ENCODE assay signal across 10 cellular contexts in genomic region chr2:66431840-66432511, GRCh38. TPM values are rescaled to one million over a fixed set of nuclear protein-coding genes. Genes with fewer than 3 reads are reported as not detected.
DNase-seq lines count a peak whose midpoint lies in the region; ATAC-seq, FAIRE-seq and TF ChIP-seq lines count a peak whose summit lies in the region.
"Had no signal": no experiment of that assay in that cellular context is flagged by ENCODE, and none has a peak within 500 bp of the region (broad histone marks: within the 10 kb centered on the region; RNA-seq: fewer than 3 reads in every experiment).

No MANE protein-coding gene starts in this region.

- no CpG with 5 or more reads among the region's 36 CpGs for WGBS in H9 (ENCODE audit: extremely low coverage, insufficient read length, low lambda C conversion rate)
- 12 to 14% methylated on average over 36 of the region's 36 CpGs for WGBS in sigmoid colon, 2 donors

- H3K23ac ChIP-seq in H9 (ENCODE audit: insufficient read length, low read depth, low read length) = no peak overlapping the region

- no peak overlapping the region for H4K91ac ChIP-seq in H9 (ENCODE audit: insufficient read length, low read depth, low read length)

- peak overlapping the region; percentile 80 for H3K4me2 ChIP-seq in H9 (ENCODE audit: insufficient read depth, insufficient read length, low read length)

- H3K9me3 ChIP-seq in H9 (ENCODE audit: control insufficient read depth, low read depth, low read length) = no peaks in the 10 kb centered on the region
- H3K9me3 ChIP-seq in kidney (ENCODE audit: control insufficient read depth in 1 of 2, low read length in 2 of 2) = no peaks in the 10 kb centered on the region
- no peaks in the 10 kb centered on the region for H3K9me3 ChIP-seq in sigmoid colon

- ATAC-seq in HG03025 (IDR thresholded peaks at IDR 0.05; ENCODE audit: low FRiP score, unreplicated experiment) (no peak), GM19351 (IDR thresholded peaks at IDR 0.05; ENCODE audit: unreplicated experiment) (no peak)
- ATAC-seq: CD8-positive, alpha-beta T cell had no signal

- H3K4me3 ChIP-seq in brain microvascular endothelial cell (ENCODE audit: low read depth, low read length) = peak overlapping the region; percentile 31
- H3K4me3 ChIP-seq in kidney (ENCODE audit: low read length in 2 of 2) = no peak overlapping the region
- peak overlapping the region; percentile 62 to 87 (median 84) for H3K4me3 ChIP-seq in sigmoid colon

- TF ChIP-seq CTCF in H9 (conservative IDR thresholded peaks at IDR 0.05) = no peak
- no peak for TF ChIP-seq CTCF in brain microvascular endothelial cell (IDR thresholded peaks at IDR 0.05; ENCODE audit: low read depth, low read length, missing control alignments)
- TF ChIP-seq CTCF in kidney (IDR thresholded peaks at IDR 0.05; ENCODE audit: borderline replicate concordance, extremely low read depth, insufficient read depth) = no peak
- TF ChIP-seq CTCF in sigmoid colon (IDR thresholded peaks at IDR 0.05) = no peak

- no peak for DNase-seq in H9
- no peak for DNase-seq in brain microvascular endothelial cell
- peak; percentile 77 for DNase-seq in kidney
- peak; percentile 70 for DNase-seq in sigmoid colon
- no peak for DNase-seq in SKM-1 treated with dmso at 0.1 percent for 144 hours (lab: John Stamatoyannopoulos, UW; ENCODE audit: unreplicated experiment)
- DNase-seq in medulla oblongata (ENCODE audit: extremely low spot score) = no peak
- DNase-seq: activated CD8-positive, alpha-beta memory T cell treated with anti-CD3 and anti-CD28 coated beads, Interleukin-2, amount 50 U/mL, for 4 hours; CD8-positive, alpha-beta T cell had no signal

- no peak overlapping the region; the same call in 1 of the 2 replicates for H3K14ac ChIP-seq in H9 (ENCODE audit: insufficient read depth, low read length)

- no peak overlapping the region for H2AFZ ChIP-seq in H9 (ENCODE audit: low read length)

- no peak overlapping the region for H3K9ac ChIP-seq in H9 (ENCODE audit: extremely low read depth, insufficient read length, low read length)
- no peak overlapping the region for H3K9ac ChIP-seq in kidney (ENCODE audit: low read length in 2 of 2)

- H4K5ac ChIP-seq in H9 (ENCODE audit: insufficient read length, low read depth, low read length) = no peak overlapping the region

- TF ChIP-seq EP300 in sigmoid colon (IDR thresholded peaks at IDR 0.05) = no peak

- H3K36me3 ChIP-seq in brain microvascular endothelial cell (replicated peaks) (no peaks in the 10 kb centered on the region), kidney (ENCODE audit: control insufficient read depth in 1 of 2, insufficient read depth in 2 of 2, low read length in 2 of 2) (no peaks in the 10 kb centered on the region), sigmoid colon (no peaks in the 10 kb centered on the region)

- FAIRE-seq in kidney (lab: Jason Lieb, UNC) = no peak

- peaks cover 70% of the 10 kb centered on the region for H3K27me3 ChIP-seq in H9 (ENCODE audit: insufficient read depth, low read length)
- peaks cover 72% of the 10 kb centered on the region for H3K27me3 ChIP-seq in brain microvascular endothelial cell (replicated peaks)
- no peaks in the 10 kb centered on the region for H3K27me3 ChIP-seq in sigmoid colon

- H2BK120ac ChIP-seq in H9 (ENCODE audit: low read depth, low read length, poor library complexity, severe bottlenecking) = no peak overlapping the region

- H2BK20ac ChIP-seq in H9 (ENCODE audit: low read depth, low read length, poor library complexity, severe bottlenecking) = no peak overlapping the region

- H2AK5ac ChIP-seq in H9 (ENCODE audit: insufficient read length, low read length) = no peak overlapping the region

- no peak overlapping the region for H2BK5ac ChIP-seq in H9 (ENCODE audit: insufficient read length, low read length)

- H3K56ac ChIP-seq in H9 (ENCODE audit: insufficient read length, low read depth, low read length) = no peak overlapping the region

- H3K27me3 Mint-ChIP-seq in H9 (ENCODE audit: low read depth) = peaks cover 99% of the 10 kb centered on the region

- no peak overlapping the region for H3K4ac ChIP-seq in H9 (ENCODE audit: low read depth, low read length)

- H2BK15ac ChIP-seq in H9 (ENCODE audit: low read depth, low read length) = no peak overlapping the region

- in situ Hi-C loops in brain microvascular endothelial cell (cut with HindIII; ENCODE audit: low pct_ligation_motif_present, low sequenced_read_pairs) = loop anchor here (25.0 kb wide), 1 partner anchor 1405 kb away; no protein-coding TSS in a partner anchor

- intact Hi-C loops in kidney (cut with DNase I) (no loop called here), sigmoid colon (cut with DNase I) (loop anchor here (2.0 to 10.0 kb wide), 10 partner anchors 420 to 1410 kb away; partner anchors contain the start of gene ETAA1)

- no peak overlapping the region for H3K27ac Mint-ChIP-seq in H9
- H3K27ac Mint-ChIP-seq: CD8-positive, alpha-beta T cell had no signal

- peak overlapping the region; percentile 22 to 71; a peak in 3 of 5 replicates for H3K4me3 Mint-ChIP-seq in H9
- H3K4me3 Mint-ChIP-seq: CD8-positive, alpha-beta T cell had no signal

- no peak overlapping the region for H3K18ac ChIP-seq in H9 (ENCODE audit: insufficient read length, low read depth, low read length)

- no peaks in the 10 kb centered on the region for H3K79me1 ChIP-seq in H9 (ENCODE audit: insufficient read depth, low read depth, low read length, poor library complexity, severe bottlenecking)

- H3K79me2 ChIP-seq in H9 (ENCODE audit: insufficient read depth, low read length) = no peaks in the 10 kb centered on the region

- no peaks in the 10 kb centered on the region for H3K4me1 ChIP-seq in H9 (ENCODE audit: insufficient read depth, low read length)
- H3K4me1 ChIP-seq in kidney (ENCODE audit: control insufficient read depth in 1 of 2, insufficient read depth in 1 of 2, low read depth in 1 of 2, low read length in 2 of 2) = peaks cover 0 to 4% of the 10 kb centered on the region in 2 donors
- H3K4me1 ChIP-seq in sigmoid colon = peaks cover 0 to 47% (median 29%) of the 10 kb centered on the region in 4 donors

- H3T11ph ChIP-seq in H9 (ENCODE audit: low read length) = no peak overlapping the region

- TF ChIP-seq POLR2A in sigmoid colon (IDR thresholded peaks at IDR 0.05) = no peak

- no peaks in the 10 kb centered on the region; a peak in 1 of 7 replicates for H3K36me3 Mint-ChIP-seq in H9 (ENCODE audit: insufficient read depth in 1 of 3, low read depth in 3 of 3)
- H3K36me3 Mint-ChIP-seq: CD8-positive, alpha-beta T cell had no signal

- H3K23me2 ChIP-seq in H9 (ENCODE audit: insufficient read length, low read depth, low read length, poor library complexity, severe bottlenecking) = peaks cover 30% of the 10 kb centered on the region

- peaks cover 33 to 52% of the 10 kb centered on the region in 2 experiments for H3K4me1 Mint-ChIP-seq in H9

- peaks cover 0 to 5% of the 10 kb centered on the region in 2 experiments; a peak in 3 of 5 replicates for H3K9me3 Mint-ChIP-seq in H9
- H3K9me3 Mint-ChIP-seq: CD8-positive, alpha-beta T cell had no signal

- no peak overlapping the region for H4K8ac ChIP-seq in H9 (replicated peaks; ENCODE audit: insufficient read length, low read depth, low read length)

- no peak overlapping the region for H2BK12ac ChIP-seq in H9 (ENCODE audit: insufficient read length, low read depth, low read length)

- H4K20me1 ChIP-seq in H9 (ENCODE audit: control insufficient read depth, insufficient read depth, insufficient read length) = no peaks in the 10 kb centered on the region

- H3K27ac ChIP-seq in H9 (ENCODE audit: insufficient read length, low read depth, low read length) (no peak overlapping the region), brain microvascular endothelial cell (no peak overlapping the region), kidney (ENCODE audit: low read depth in 2 of 2, low read length in 2 of 2) (no peak overlapping the region), sigmoid colon (peak overlapping the region; percentile 93 to 99 (median 98))

RNA-seq across cellular contexts. Expression of gene MEIS1, which starts 2.9 kb away (rescaled TPM):
- total RNA-seq in H9 (2021) (0.31 and 0.66 TPM in 2 replicates), kidney (36.7 TPM), sigmoid colon (100 to 1,000 TPM; 108 to 144 (median 128) TPM)
- polyA plus RNA-seq in kidney (ENCODE audit: insufficient read depth, low read depth, low replicate concordance) (7.3 TPM), sigmoid colon (10 to 100 TPM in 1 of 3 donors, 1 to 10 TPM in 2; 2.8 to 14.2 (median 7.8) TPM)
- total RNA-seq: CD8-positive, alpha-beta T cell had no signal

Comparison
In these comparisons a context has a peak if more than half of its experiments do, and no peak if none do; other contexts are left out.
1. DNase-seq: peak in kidney (single experiment) and sigmoid colon (single experiment); none in H9 (single experiment), brain microvascular endothelial cell (single experiment), SKM-1 treated with dmso at 0.1 percent for 144 hours (single experiment) and medulla oblongata (single experiment).
2. H3K27ac ChIP-seq: peak in sigmoid colon (4 of 4); none in H9 (single experiment), brain microvascular endothelial cell (single experiment) and kidney (0 of 2).
3. H3K4me3 ChIP-seq: peak in brain microvascular endothelial cell (single experiment) and sigmoid colon (4 of 4); none in kidney (0 of 2).
4. RNA of gene MEIS1, which starts 2.9 kb away (total RNA-seq): 108 to 144 TPM in sigmoid colon and 36.7 TPM in kidney (single experiment); 0.31 to 0.66 TPM in H9; every median in the first group is over 10 times any median in the second.